Comparison of ENCODE assay signal across 1 cellular context in genomic region chr7:45039106-45039505, GRCh38.
TF ChIP-seq lines count a peak whose summit lies in the region.

No MANE protein-coding gene starts in this region.

TF ChIP-seq in IMR-90, 13 proteins besides CTCF, POLR2A, EP300 and RAD21:
- TF ChIP-seq ELK1 (IDR thresholded peaks at IDR 0.05; ENCODE audit: borderline replicate concordance, low read depth, low read length) (no peak), FOS (IDR thresholded peaks at IDR 0.05; ENCODE audit: low read depth, low read length) (no peak), NFE2L2 (IDR thresholded peaks at IDR 0.05; ENCODE audit: low read depth, low read length) (no peak), RCOR1 (IDR thresholded peaks at IDR 0.05; ENCODE audit: insufficient replicate concordance, low read length) (no peak), MAZ (IDR thresholded peaks at IDR 0.05; ENCODE audit: borderline replicate concordance, low read depth, low read length) (no peak), RFX5 (IDR thresholded peaks at IDR 0.05; ENCODE audit: low read depth, low read length) (no peak), MXI1 (IDR thresholded peaks at IDR 0.05; ENCODE audit: borderline replicate concordance, low read depth, low read length) (no peak), USF2 (IDR thresholded peaks at IDR 0.05; ENCODE audit: low read depth, low read length) (no peak), CEBPB (IDR thresholded peaks at IDR 0.05; ENCODE audit: low read depth, low read length) (no peak), BHLHE40 (IDR thresholded peaks at IDR 0.05; ENCODE audit: low read depth, low read length) (no peak), CHD1 (IDR thresholded peaks at IDR 0.05; ENCODE audit: low read depth, low read length) (no peak), MAFK (IDR thresholded peaks at IDR 0.05; ENCODE audit: low read depth, low read length) (no peak), SMC3 (IDR thresholded peaks at IDR 0.05; ENCODE audit: low read depth, low read length) (no peak)
